ENCODE assay signal across 11 cellular contexts in genomic region chr15:60695713-60696522, GRCh38.
DNase-seq lines count a peak whose midpoint lies in the region; ATAC-seq and FAIRE-seq lines count a peak whose summit lies in the region.
"Had no signal": no experiment of that assay in that cellular context is flagged by ENCODE, and none has a peak within 500 bp of the region (broad histone marks: within the 10 kb centered on the region; RNA-seq: fewer than 3 reads in every experiment).

No MANE protein-coding gene starts in this region.

- H3K9me3 ChIP-seq in T-helper 17 cell (ENCODE audit: control insufficient read depth, low read length, poor library complexity, severe bottlenecking), result no peaks in the 10 kb centered on the region

- peak overlapping the region; percentile 89 for H3K4me3 Mint-ChIP-seq in T-helper 17 cell

- no peaks in the 10 kb centered on the region for H3K27me3 Mint-ChIP-seq in T-helper 17 cell

- peak in 2 of 3 donors; percentile 22 to 49 for DNase-seq in T-helper 17 cell
- DNase-seq in activated T-helper 1 cell treated with Interleukin-2 at 50 U/mL for 16 hours (ENCODE audit: low read depth), result peak; percentile 10
- DNase-seq in left kidney (ENCODE audit: low read depth, low spot score), result peak; percentile 43
- DNase-seq in stimulated activated CD8-positive, alpha-beta memory T cell treated with anti-CD3 and anti-CD28 coated beads, Interleukin-15, amount 100 ng/mL, for 24 hours (ENCODE audit: low read depth), result peak; percentile 49
- no peak for DNase-seq in NCI-H2081 treated with DMSO at 0.1 percent for 48 hours (lab: John Stamatoyannopoulos, UW)
- no peak for DNase-seq in NCI-H187 (lab: John Stamatoyannopoulos, UW)
- DNase-seq in frontal cortex (ENCODE audit: low spot score in 2 of 2), result no peak
- no peak for DNase-seq in GM19239 (ENCODE audit: insufficient read length, low spot score)
- DNase-seq: NCI-H146, retina had no signal

- peaks cover 2% of the 10 kb centered on the region for H3K36me3 Mint-ChIP-seq in T-helper 17 cell (ENCODE audit: low read depth)

- peak overlapping the region; percentile 99 for H3K27ac Mint-ChIP-seq in T-helper 17 cell

- no peak for FAIRE-seq in frontal cortex (lab: Jason Lieb, UNC)
- FAIRE-seq in GM19239 (lab: Jason Lieb, UNC), result no peak
- FAIRE-seq: D721Med had no signal

- peak; percentile 74 for ATAC-seq in T-helper 17 cell

- H3K4me1 Mint-ChIP-seq in T-helper 17 cell, result peaks cover 75% of the 10 kb centered on the region

Comparison
In these comparisons a context has a peak if more than half of its experiments do, and no peak if none do; other contexts are left out.
1. DNase-seq: peak in T-helper 17 cell (2 of 3), activated T-helper 1 cell treated with Interleukin-2 at 50 U/mL for 16 hours (single experiment), left kidney (single experiment) and stimulated activated CD8-positive, alpha-beta memory T cell treated with anti-CD3 and anti-CD28 coated beads, Interleukin-15, amount 100 ng/mL, for 24 hours (single experiment); none in NCI-H2081 treated with DMSO at 0.1 percent for 48 hours (single experiment), NCI-H187 (0 of 2), frontal cortex (0 of 2) and GM19239 (single experiment).